In genomic region chr11:19712281-19713220, GRCh38 we compare ENCODE assay signal across 8 cellular contexts. TPM values are rescaled to one million over a fixed set of nuclear protein-coding genes. Genes with fewer than 3 reads are reported as not detected.
DNase-seq lines count a peak whose midpoint lies in the region; ATAC-seq and TF ChIP-seq lines count a peak whose summit lies in the region.

A gene with protein sequence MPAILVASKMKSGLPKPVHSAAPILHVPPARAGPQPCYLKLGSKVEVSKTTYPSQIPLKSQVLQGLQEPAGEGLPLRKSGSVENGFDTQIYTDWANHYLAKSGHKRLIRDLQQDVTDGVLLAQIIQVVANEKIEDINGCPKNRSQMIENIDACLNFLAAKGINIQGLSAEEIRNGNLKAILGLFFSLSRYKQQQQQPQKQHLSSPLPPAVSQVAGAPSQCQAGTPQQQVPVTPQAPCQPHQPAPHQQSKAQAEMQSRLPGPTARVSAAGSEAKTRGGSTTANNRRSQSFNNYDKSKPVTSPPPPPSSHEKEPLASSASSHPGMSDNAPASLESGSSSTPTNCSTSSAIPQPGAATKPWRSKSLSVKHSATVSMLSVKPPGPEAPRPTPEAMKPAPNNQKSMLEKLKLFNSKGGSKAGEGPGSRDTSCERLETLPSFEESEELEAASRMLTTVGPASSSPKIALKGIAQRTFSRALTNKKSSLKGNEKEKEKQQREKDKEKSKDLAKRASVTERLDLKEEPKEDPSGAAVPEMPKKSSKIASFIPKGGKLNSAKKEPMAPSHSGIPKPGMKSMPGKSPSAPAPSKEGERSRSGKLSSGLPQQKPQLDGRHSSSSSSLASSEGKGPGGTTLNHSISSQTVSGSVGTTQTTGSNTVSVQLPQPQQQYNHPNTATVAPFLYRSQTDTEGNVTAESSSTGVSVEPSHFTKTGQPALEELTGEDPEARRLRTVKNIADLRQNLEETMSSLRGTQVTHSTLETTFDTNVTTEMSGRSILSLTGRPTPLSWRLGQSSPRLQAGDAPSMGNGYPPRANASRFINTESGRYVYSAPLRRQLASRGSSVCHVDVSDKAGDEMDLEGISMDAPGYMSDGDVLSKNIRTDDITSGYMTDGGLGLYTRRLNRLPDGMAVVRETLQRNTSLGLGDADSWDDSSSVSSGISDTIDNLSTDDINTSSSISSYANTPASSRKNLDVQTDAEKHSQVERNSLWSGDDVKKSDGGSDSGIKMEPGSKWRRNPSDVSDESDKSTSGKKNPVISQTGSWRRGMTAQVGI (N-terminal part only) (plus strand): TSS chr11:19712837. CDS start chr11:19713696, 859 bp downstream.

- in situ Hi-C loops in Panc1 (cut with HindIII; ENCODE audit: low pct_unique_long_range_greater_than_20kb, low sequenced_read_pairs): no loop called here

- no peaks in the 10 kb centered on the region for H3K9me3 Mint-ChIP-seq in IgD-negative memory B cell
- H3K9me3 Mint-ChIP-seq in naive thymus-derived CD8-positive, alpha-beta T cell: peaks cover 0 to 2% (median 0%) of the 10 kb centered on the region in 9 donors
- H3K9me3 Mint-ChIP-seq in stimulated activated memory B cell treated with anti-CD40 and anti-IgM and Interleukin-4, amounts not matched to agents 10 μg/mL and 1 μg/mL and 100 μg/mL, for 72 hours: no peaks in the 10 kb centered on the region

- no peaks in the 10 kb centered on the region for H3K36me3 ChIP-seq in Panc1 (ENCODE audit: control insufficient read depth, insufficient read depth, low read length)

- CTCF ChIA-PET in Panc1 (lab: Charles Lee): no interaction called here

- TF ChIP-seq CTCF in Panc1 (IDR thresholded peaks at IDR 0.05): no peak

- peaks cover 40% of the 10 kb centered on the region for H3K27me3 Mint-ChIP-seq in IgD-negative memory B cell
- peaks cover 15 to 47% (median 35%) of the 10 kb centered on the region in 5 donors for H3K27me3 Mint-ChIP-seq in naive thymus-derived CD8-positive, alpha-beta T cell
- H3K27me3 Mint-ChIP-seq in stimulated activated memory B cell treated with anti-CD40 and anti-IgM and Interleukin-4, amounts not matched to agents 10 μg/mL and 1 μg/mL and 100 μg/mL, for 72 hours: peaks cover 52% of the 10 kb centered on the region

- H3K27ac ChIP-seq in Panc1 (ENCODE audit: low read length): peak within 1 kb of the TSS; percentile 96

- H3K9me3 ChIP-seq in Panc1 (ENCODE audit: control insufficient read depth, insufficient read depth, low read depth, low read length): no peaks in the 10 kb centered on the region

- H3K4me1 Mint-ChIP-seq in IgD-negative memory B cell: peaks cover 6 to 18% (median 12%) of the 10 kb centered on the region in 3 donors
- H3K4me1 Mint-ChIP-seq in naive thymus-derived CD8-positive, alpha-beta T cell: peaks cover 15 to 31% (median 25%) of the 10 kb centered on the region in 4 donors
- peaks cover 27% of the 10 kb centered on the region for H3K4me1 Mint-ChIP-seq in stimulated activated memory B cell treated with anti-CD40 and anti-IgM and Interleukin-4, amounts not matched to agents 10 μg/mL and 1 μg/mL and 100 μg/mL, for 72 hours

- H3K27ac Mint-ChIP-seq in IgD-negative memory B cell: peak within 1 kb of the TSS; percentile 13 to 84 (median 72)
- peak within 1 kb of the TSS; percentile 74 to 92 (median 82) for H3K27ac Mint-ChIP-seq in naive thymus-derived CD8-positive, alpha-beta T cell
- peak within 1 kb of the TSS; percentile 66 for H3K27ac Mint-ChIP-seq in stimulated activated memory B cell treated with anti-CD40 and anti-IgM and Interleukin-4, amounts not matched to agents 10 μg/mL and 1 μg/mL and 100 μg/mL, for 72 hours

- no peaks in the 10 kb centered on the region for H3K27me3 ChIP-seq in Panc1 (ENCODE audit: control insufficient read depth, insufficient read depth, low read length)

- DNase-seq in DMS153 (lab: John Stamatoyannopoulos, UW) (peak; percentile 82), Panc1 (ENCODE audit: low read depth, low spot score) (peak; percentile 58), fibroblast of peridontal ligament (ENCODE audit: extremely low read depth) (peak; percentile 85)
- DNase-seq in activated T-helper 9 cell treated with anti-CD3 and anti-CD28 coated beads, Interleukin-2, amount 50 U/mL, for 16 hours (ENCODE audit: low read depth): peak; percentile 63
- DNase-seq in naive thymus-derived CD8-positive, alpha-beta T cell: peak; percentile 38 to 80 (median 58)

- peak within 1 kb of the TSS; percentile 64 to 91 for H3K4me3 ChIP-seq in Panc1 (ENCODE audit: low read depth in 2 of 2, low read length in 2 of 2)

- intact Hi-C loops in Panc1 (cut with micrococcal nuclease; ENCODE audit: unreplicated experiment): no loop called here

- H3K4me1 ChIP-seq in Panc1 (ENCODE audit: control insufficient read depth, insufficient read depth, low read length): peaks cover 39% of the 10 kb centered on the region

- ATAC-seq in GM21619 (IDR thresholded peaks at IDR 0.05; ENCODE audit: unreplicated experiment) (peak; percentile 97), Panc1 (peak; percentile 91)
- ATAC-seq in naive thymus-derived CD8-positive, alpha-beta T cell: peak; percentile 95 to 97
- ATAC-seq in stimulated activated memory B cell treated with anti-CD40 and anti-IgM and Interleukin-4, amounts not matched to agents 10 μg/mL and 1 μg/mL and 100 μg/mL, for 72 hours: peak; percentile 97

- no TSS peak for BruUV-seq in Panc1 (replicated peaks; lab: Mats Ljungman, UMichigan)

- POLR2A ChIA-PET in Panc1 (lab: Charles Lee): interaction anchor here (0.7 to 1.4 kb wide), 3 partner anchors 11 to 124 kb away, joined by 3 to 4 read pairs (median 3); no protein-coding TSS in a partner anchor
- POLR2A ChIA-PET in naive thymus-derived CD8-positive, alpha-beta T cell (lab: Charles Lee): interaction anchor here (1.0 kb wide), 1 partner anchor 11 kb away, joined by 6 read pairs; no protein-coding TSS in a partner anchor

- H3K4me3 Mint-ChIP-seq in IgD-negative memory B cell: peak within 1 kb of the TSS; percentile 94 to 97 (median 96)
- H3K4me3 Mint-ChIP-seq in naive thymus-derived CD8-positive, alpha-beta T cell: peak within 1 kb of the TSS; percentile 88 to 96 (median 92)
- peak within 1 kb of the TSS; percentile 94 for H3K4me3 Mint-ChIP-seq in stimulated activated memory B cell treated with anti-CD40 and anti-IgM and Interleukin-4, amounts not matched to agents 10 μg/mL and 1 μg/mL and 100 μg/mL, for 72 hours

- H3K36me3 Mint-ChIP-seq in IgD-negative memory B cell: peaks cover 3% of the 10 kb centered on the region
- no peaks in the 10 kb centered on the region for H3K36me3 Mint-ChIP-seq in naive thymus-derived CD8-positive, alpha-beta T cell
- H3K36me3 Mint-ChIP-seq in stimulated activated memory B cell treated with anti-CD40 and anti-IgM and Interleukin-4, amounts not matched to agents 10 μg/mL and 1 μg/mL and 100 μg/mL, for 72 hours: no peaks in the 10 kb centered on the region

RNA-seq across cellular contexts. Expression of the gene that starts here (rescaled TPM):
- polyA plus RNA-seq in IgD-negative memory B cell: 0.19 TPM
- 22.7 TPM for total RNA-seq in Panc1 (2021; ENCODE audit: unreplicated experiment)
- 5.9 TPM for polyA plus RNA-seq in Panc1 (2012; ENCODE audit: insufficient read length)
- 1 to 10 TPM; 2.1 to 4.2 TPM for total RNA-seq in naive thymus-derived CD8-positive, alpha-beta T cell
- polyA plus RNA-seq in naive thymus-derived CD8-positive, alpha-beta T cell: under 1 TPM in 2 of 3 donors, not detected in 1; 0.06 to 0.16 TPM

Comparison
In these comparisons a context has a peak if more than half of its experiments do, and no peak if none do; other contexts are left out.
1. Peak in every context shown above with its lines: DNase-seq, ATAC-seq, H3K4me3 ChIP-seq and H3K27ac ChIP-seq.